3 cellular contexts compared by ENCODE assay signal in the genomic region with DNA sequence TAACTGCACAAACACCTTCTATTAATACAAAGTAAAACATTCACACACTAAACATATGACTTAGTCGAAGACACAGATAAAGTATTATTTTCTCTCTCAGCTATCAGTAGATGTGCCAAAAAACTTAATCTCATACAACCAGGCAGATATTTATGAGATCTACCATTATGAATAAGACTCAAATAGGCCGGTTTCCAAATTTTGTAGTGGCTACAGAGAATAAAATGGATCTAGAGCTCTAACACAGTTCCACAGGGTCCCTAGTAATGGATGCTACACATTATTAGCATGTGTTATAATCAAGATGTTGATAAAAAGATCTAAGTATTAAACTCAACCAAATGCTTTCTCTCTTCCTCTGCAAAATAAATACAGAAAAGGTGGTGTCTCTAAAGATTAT.
TF ChIP-seq lines count a peak whose summit lies in the region.

No MANE protein-coding gene starts in this region.

TF ChIP-seq in SK-N-SH, 30 proteins besides CTCF, POLR2A, EP300 and RAD21:
- TF ChIP-seq FOXM1 (IDR thresholded peaks at IDR 0.05; ENCODE audit: low read depth) = no peak
- no peak for TF ChIP-seq TCF12 (IDR thresholded peaks at IDR 0.05)
- TF ChIP-seq POLR2AphosphoS5 (IDR thresholded peaks at IDR 0.05; ENCODE audit: low read depth, low read length) = no peak

TF ChIP-seq in SK-N-SH treated with all-trans-retinoic acid at 6 μM for 48 hours, 23 proteins besides CTCF, POLR2A, EP300 and RAD21:
- TF ChIP-seq OSR1 (CRISPR knock-in tag; IDR thresholded peaks at IDR 0.05) (no peak), RARB (CRISPR knock-in tag; IDR thresholded peaks at IDR 0.05) (no peak), ARNTL (CRISPR knock-in tag; IDR thresholded peaks at IDR 0.05; ENCODE audit: borderline replicate concordance, low read depth) (no peak), TOX (CRISPR knock-in tag; IDR thresholded peaks at IDR 0.05; ENCODE audit: borderline replicate concordance) (no peak), ZC3H10 (CRISPR knock-in tag; IDR thresholded peaks at IDR 0.05) (no peak), GLIS3 (CRISPR knock-in tag; IDR thresholded peaks at IDR 0.05) (no peak), ESRRG (CRISPR knock-in tag; IDR thresholded peaks at IDR 0.05) (no peak)
- TF ChIP-seq, protein P1, sequence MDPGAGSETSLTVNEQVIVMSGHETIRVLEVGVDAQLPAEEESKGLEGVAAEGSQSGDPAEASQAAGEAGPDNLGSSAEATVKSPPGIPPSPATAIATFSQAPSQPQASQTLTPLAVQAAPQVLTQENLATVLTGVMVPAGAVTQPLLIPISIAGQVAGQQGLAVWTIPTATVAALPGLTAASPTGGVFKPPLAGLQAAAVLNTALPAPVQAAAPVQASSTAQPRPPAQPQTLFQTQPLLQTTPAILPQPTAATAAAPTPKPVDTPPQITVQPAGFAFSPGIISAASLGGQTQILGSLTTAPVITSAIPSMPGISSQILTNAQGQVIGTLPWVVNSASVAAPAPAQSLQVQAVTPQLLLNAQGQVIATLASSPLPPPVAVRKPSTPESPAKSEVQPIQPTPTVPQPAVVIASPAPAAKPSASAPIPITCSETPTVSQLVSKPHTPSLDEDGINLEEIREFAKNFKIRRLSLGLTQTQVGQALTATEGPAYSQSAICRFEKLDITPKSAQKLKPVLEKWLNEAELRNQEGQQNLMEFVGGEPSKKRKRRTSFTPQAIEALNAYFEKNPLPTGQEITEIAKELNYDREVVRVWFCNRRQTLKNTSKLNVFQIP (CRISPR knock-in tag; IDR thresholded peaks at IDR 0.05; ENCODE audit: borderline replicate concordance, low read depth) = no peak

TF ChIP-seq in endothelial cell of umbilical vein, 7 proteins besides CTCF, POLR2A, EP300 and RAD21:
- no peak for TF ChIP-seq EZH2 (IDR thresholded peaks at IDR 0.05; ENCODE audit: borderline replicate concordance, low read depth, low read length, severe bottlenecking)
- no peak for TF ChIP-seq MYC (IDR thresholded peaks at IDR 0.05; ENCODE audit: low read depth, low read length)
- TF ChIP-seq JUN (IDR thresholded peaks at IDR 0.05; ENCODE audit: borderline replicate concordance, insufficient read depth, insufficient read length, low read depth) = no peak
- TF ChIP-seq POLR2AphosphoS5 (IDR thresholded peaks at IDR 0.05; ENCODE audit: insufficient read depth, low read depth, low read length) = no peak
- TF ChIP-seq GATA2 (IDR thresholded peaks at IDR 0.05; ENCODE audit: insufficient read depth, insufficient read length, low read depth, low read length) = no peak
- TF ChIP-seq, protein P2, sequence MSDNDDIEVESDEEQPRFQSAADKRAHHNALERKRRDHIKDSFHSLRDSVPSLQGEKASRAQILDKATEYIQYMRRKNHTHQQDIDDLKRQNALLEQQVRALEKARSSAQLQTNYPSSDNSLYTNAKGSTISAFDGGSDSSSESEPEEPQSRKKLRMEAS (IDR thresholded peaks at IDR 0.05; ENCODE audit: insufficient read depth, insufficient read length) = no peak
- no peak for TF ChIP-seq FOS (IDR thresholded peaks at IDR 0.05; ENCODE audit: borderline replicate concordance, insufficient read depth, low read length)
